1 cellular context compared by ENCODE assay signal in the genomic region with DNA sequence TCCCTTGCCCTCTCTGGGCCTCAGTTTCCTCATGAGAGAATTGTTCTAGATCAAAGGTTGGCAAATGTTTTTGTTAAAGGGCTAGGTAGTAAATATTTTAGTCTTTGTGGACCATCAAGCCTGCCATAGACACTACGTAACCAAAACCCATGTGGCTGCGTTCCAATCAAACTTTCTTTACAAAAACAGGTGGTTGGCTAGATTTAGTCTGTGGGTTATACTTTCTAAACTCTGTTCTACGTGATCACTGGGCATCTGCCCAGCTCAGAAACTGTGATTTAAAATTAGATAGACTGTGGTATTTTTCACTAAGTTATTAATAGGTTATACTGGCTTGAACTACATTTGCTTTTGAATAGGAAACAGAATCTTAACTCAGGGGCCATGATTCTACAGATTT.
TF ChIP-seq lines count a peak whose summit lies in the region.

No MANE protein-coding gene starts in this region.

TF ChIP-seq in GM23338, 12 proteins besides CTCF, POLR2A, EP300 and RAD21 (continued from another document):
- TF ChIP-seq, protein P1, sequence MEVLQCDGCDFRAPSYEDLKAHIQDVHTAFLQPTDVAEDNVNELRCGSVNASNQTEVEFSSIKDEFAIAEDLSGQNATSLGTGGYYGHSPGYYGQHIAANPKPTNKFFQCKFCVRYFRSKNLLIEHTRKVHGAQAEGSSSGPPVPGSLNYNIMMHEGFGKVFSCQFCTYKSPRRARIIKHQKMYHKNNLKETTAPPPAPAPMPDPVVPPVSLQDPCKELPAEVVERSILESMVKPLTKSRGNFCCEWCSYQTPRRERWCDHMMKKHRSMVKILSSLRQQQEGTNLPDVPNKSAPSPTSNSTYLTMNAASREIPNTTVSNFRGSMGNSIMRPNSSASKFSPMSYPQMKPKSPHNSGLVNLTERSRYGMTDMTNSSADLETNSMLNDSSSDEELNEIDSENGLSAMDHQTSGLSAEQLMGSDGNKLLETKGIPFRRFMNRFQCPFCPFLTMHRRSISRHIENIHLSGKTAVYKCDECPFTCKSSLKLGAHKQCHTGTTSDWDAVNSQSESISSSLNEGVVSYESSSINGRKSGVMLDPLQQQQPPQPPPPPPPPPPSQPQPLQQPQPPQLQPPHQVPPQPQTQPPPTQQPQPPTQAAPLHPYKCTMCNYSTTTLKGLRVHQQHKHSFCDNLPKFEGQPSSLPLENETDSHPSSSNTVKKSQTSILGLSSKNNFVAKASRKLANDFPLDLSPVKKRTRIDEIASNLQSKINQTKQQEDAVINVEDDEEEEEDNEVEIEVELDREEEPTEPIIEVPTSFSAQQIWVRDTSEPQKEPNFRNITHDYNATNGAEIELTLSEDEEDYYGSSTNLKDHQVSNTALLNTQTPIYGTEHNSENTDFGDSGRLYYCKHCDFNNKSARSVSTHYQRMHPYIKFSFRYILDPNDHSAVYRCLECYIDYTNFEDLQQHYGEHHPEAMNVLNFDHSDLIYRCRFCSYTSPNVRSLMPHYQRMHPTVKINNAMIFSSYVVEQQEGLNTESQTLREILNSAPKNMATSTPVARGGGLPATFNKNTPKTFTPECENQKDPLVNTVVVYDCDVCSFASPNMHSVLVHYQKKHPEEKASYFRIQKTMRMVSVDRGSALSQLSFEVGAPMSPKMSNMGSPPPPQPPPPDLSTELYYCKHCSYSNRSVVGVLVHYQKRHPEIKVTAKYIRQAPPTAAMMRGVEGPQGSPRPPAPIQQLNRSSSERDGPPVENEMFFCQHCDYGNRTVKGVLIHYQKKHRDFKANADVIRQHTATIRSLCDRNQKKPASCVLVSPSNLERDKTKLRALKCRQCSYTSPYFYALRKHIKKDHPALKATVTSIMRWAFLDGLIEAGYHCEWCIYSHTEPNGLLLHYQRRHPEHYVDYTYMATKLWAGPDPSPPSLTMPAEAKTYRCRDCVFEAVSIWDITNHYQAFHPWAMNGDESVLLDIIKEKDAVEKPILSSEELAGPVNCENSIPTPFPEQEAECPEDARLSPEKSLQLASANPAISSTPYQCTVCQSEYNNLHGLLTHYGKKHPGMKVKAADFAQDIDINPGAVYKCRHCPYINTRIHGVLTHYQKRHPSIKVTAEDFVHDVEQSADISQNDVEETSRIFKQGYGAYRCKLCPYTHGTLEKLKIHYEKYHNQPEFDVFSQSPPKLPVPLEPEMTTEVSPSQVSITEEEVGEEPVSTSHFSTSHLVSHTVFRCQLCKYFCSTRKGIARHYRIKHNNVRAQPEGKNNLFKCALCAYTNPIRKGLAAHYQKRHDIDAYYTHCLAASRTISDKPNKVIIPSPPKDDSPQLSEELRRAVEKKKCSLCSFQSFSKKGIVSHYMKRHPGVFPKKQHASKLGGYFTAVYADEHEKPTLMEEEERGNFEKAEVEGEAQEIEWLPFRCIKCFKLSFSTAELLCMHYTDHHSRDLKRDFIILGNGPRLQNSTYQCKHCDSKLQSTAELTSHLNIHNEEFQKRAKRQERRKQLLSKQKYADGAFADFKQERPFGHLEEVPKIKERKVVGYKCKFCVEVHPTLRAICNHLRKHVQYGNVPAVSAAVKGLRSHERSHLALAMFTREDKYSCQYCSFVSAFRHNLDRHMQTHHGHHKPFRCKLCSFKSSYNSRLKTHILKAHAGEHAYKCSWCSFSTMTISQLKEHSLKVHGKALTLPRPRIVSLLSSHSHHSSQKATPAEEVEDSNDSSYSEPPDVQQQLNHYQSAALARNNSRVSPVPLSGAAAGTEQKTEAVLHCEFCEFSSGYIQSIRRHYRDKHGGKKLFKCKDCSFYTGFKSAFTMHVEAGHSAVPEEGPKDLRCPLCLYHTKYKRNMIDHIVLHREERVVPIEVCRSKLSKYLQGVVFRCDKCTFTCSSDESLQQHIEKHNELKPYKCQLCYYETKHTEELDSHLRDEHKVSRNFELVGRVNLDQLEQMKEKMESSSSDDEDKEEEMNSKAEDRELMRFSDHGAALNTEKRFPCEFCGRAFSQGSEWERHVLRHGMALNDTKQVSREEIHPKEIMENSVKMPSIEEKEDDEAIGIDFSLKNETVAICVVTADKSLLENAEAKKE (CRISPR knock-in tag; IDR thresholded peaks at IDR 0.05), result no peak
- no peak for TF ChIP-seq CREB1 (CRISPR knock-in tag; IDR thresholded peaks at IDR 0.05; ENCODE audit: low read depth)
- TF ChIP-seq, protein P2, sequence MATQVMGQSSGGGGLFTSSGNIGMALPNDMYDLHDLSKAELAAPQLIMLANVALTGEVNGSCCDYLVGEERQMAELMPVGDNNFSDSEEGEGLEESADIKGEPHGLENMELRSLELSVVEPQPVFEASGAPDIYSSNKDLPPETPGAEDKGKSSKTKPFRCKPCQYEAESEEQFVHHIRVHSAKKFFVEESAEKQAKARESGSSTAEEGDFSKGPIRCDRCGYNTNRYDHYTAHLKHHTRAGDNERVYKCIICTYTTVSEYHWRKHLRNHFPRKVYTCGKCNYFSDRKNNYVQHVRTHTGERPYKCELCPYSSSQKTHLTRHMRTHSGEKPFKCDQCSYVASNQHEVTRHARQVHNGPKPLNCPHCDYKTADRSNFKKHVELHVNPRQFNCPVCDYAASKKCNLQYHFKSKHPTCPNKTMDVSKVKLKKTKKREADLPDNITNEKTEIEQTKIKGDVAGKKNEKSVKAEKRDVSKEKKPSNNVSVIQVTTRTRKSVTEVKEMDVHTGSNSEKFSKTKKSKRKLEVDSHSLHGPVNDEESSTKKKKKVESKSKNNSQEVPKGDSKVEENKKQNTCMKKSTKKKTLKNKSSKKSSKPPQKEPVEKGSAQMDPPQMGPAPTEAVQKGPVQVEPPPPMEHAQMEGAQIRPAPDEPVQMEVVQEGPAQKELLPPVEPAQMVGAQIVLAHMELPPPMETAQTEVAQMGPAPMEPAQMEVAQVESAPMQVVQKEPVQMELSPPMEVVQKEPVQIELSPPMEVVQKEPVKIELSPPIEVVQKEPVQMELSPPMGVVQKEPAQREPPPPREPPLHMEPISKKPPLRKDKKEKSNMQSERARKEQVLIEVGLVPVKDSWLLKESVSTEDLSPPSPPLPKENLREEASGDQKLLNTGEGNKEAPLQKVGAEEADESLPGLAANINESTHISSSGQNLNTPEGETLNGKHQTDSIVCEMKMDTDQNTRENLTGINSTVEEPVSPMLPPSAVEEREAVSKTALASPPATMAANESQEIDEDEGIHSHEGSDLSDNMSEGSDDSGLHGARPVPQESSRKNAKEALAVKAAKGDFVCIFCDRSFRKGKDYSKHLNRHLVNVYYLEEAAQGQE (IDR thresholded peaks at IDR 0.05; ENCODE audit: unreplicated experiment), result no peak
